15 cellular contexts compared by ENCODE assay signal in the genomic region with DNA sequence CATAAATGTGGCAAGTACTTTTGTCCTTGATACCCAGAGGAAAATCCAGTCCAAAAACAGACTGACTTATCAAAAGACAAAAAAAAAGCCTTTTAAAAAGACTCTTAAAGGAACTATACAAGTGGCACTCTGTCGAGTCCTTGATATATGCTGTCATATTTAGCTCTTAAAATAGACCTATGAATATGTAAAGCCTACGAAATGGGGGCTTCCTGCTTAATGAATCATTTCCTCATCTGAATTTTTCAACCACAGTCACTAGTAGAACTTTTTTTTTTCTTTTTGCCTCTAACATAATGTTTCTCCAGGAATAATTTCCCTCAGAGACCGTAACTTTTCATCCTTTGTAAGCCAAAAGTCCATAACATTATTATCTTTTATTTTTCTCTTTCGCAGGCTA.
DNase-seq lines count a peak whose midpoint lies in the region; ATAC-seq and TF ChIP-seq lines count a peak whose summit lies in the region.
"Had no signal": no experiment of that assay in that cellular context is flagged by ENCODE, and none has a peak within 500 bp of the region (broad histone marks: within the 10 kb centered on the region; RNA-seq: fewer than 3 reads in every experiment).

No MANE protein-coding gene starts in this region.

- TF ChIP-seq CTCF in cardiac fibroblast (IDR thresholded peaks at IDR 0.05; ENCODE audit: low read depth, low read length) (no peak), spleen (IDR thresholded peaks at IDR 0.05 in 8 of 11, conservative IDR thresholded peaks at IDR 0.05 in 3 of 11) (no peak), type B pancreatic cell (conservative IDR thresholded peaks at IDR 0.05) (no peak), adrenal gland (IDR thresholded peaks at IDR 0.05) (no peak)

- no peaks in the 10 kb centered on the region for H3K36me3 ChIP-seq in spleen
- no peaks in the 10 kb centered on the region for H3K36me3 ChIP-seq in H7 (replicated peaks; ENCODE audit: control insufficient read depth, insufficient read depth, low read length)
- no peaks in the 10 kb centered on the region for H3K36me3 ChIP-seq in adrenal gland (replicated peaks in 1 of 2)
- H3K36me3 ChIP-seq: right atrium auricular region had no signal

- 36 to 41% (median 38%) methylated on average over 4 of the region's 4 CpGs for WGBS in spleen, 5 donors
- 47 to 53% (median 51%) methylated on average over 4 of the region's 4 CpGs for WGBS in adrenal gland, 4 donors

- H3K9me3 ChIP-seq in spleen: no peaks in the 10 kb centered on the region
- H3K9me3 ChIP-seq in adrenal gland (replicated peaks in 1 of 3): no peaks in the 10 kb centered on the region
- H3K9me3 ChIP-seq: right atrium auricular region had no signal

- peak overlapping the region in 6 of 8 donors; percentile 16 to 69 (median 24) for H3K27ac ChIP-seq in spleen
- H3K27ac ChIP-seq in adrenal gland: no peak overlapping the region
- H3K27ac ChIP-seq: 22Rv1, right atrium auricular region had no signal

- H3K27me3 ChIP-seq in spleen (replicated peaks in 1 of 7): no peaks in the 10 kb centered on the region
- no peaks in the 10 kb centered on the region for H3K27me3 ChIP-seq in H7 (ENCODE audit: control insufficient read depth, insufficient read depth, low read length)
- no peaks in the 10 kb centered on the region for H3K27me3 ChIP-seq in adrenal gland
- H3K27me3 ChIP-seq: right atrium auricular region had no signal

- peak; percentile 58 to 69 for ATAC-seq in activated CD4-positive, CD25-positive, alpha-beta regulatory T cell treated with anti-CD3 and anti-CD28 coated beads, Interleukin-2, amount 50 U/mL, for 24 hours
- ATAC-seq: activated T-helper 17 cell treated with anti-CD3 and anti-CD28 coated beads, Interleukin-2, amount 50 U/mL, for 72 hours had no signal

- H3K4me1 Mint-ChIP-seq in type B pancreatic cell (ENCODE audit: unreplicated experiment): peaks cover 3% of the 10 kb centered on the region
- H3K4me1 Mint-ChIP-seq: activated T-helper 17 cell treated with anti-CD3 and anti-CD28 coated beads, Interleukin-2, amount 50 U/mL, for 72 hours had no signal

- DNase-seq in activated CD4-positive, CD25-positive, alpha-beta regulatory T cell (lab: John Stamatoyannopoulos, UW): no peak
- DNase-seq in LHCN-M2 (ENCODE audit: low read depth): peak; percentile 50
- peak; percentile 52 to 88 for DNase-seq in cardiac fibroblast (ENCODE audit: low read depth in 2 of 2)
- no peak for DNase-seq in spleen
- DNase-seq in type B pancreatic cell (ENCODE audit: extremely low spot score, unreplicated experiment): no peak
- no peak for DNase-seq in H7
- no peak for DNase-seq in adrenal gland
- DNase-seq: hippocampal formation, midbrain, NCI-H2029 treated with DMSO at 0.1 percent for 48 hours, SHP77 had no signal

- no peaks in the 10 kb centered on the region for H3K36me3 Mint-ChIP-seq in type B pancreatic cell

- TF ChIP-seq POLR2A in spleen (IDR thresholded peaks at IDR 0.05): no peak
- no peak for TF ChIP-seq POLR2A in adrenal gland (IDR thresholded peaks at IDR 0.05)

- no peaks in the 10 kb centered on the region for H3K27me3 Mint-ChIP-seq in type B pancreatic cell

- no peaks in the 10 kb centered on the region for H3K9me3 Mint-ChIP-seq in type B pancreatic cell
- H3K9me3 Mint-ChIP-seq: activated T-helper 17 cell treated with anti-CD3 and anti-CD28 coated beads, Interleukin-2, amount 50 U/mL, for 72 hours had no signal

- H3K4me3 Mint-ChIP-seq in type B pancreatic cell: no peak overlapping the region
- H3K4me3 Mint-ChIP-seq: activated T-helper 17 cell treated with anti-CD3 and anti-CD28 coated beads, Interleukin-2, amount 50 U/mL, for 72 hours had no signal

- H3K4me1 ChIP-seq in spleen (peaks cover 0 to 12% (median 2%) of the 10 kb centered on the region in 6 donors), adrenal gland (replicated peaks in 1 of 2) (peaks cover 0 to 8% of the 10 kb centered on the region in 2 donors)
- H3K4me1 ChIP-seq: right atrium auricular region had no signal

- H3K27ac Mint-ChIP-seq in type B pancreatic cell: no peak overlapping the region
- H3K27ac Mint-ChIP-seq: activated T-helper 17 cell treated with anti-CD3 and anti-CD28 coated beads, Interleukin-2, amount 50 U/mL, for 72 hours had no signal

- H3K4me3 ChIP-seq in cardiac fibroblast (replicated peaks in 1 of 2; ENCODE audit: low read depth in 2 of 2, low read length in 2 of 2) (no peak overlapping the region), spleen (no peak overlapping the region), H7 (ENCODE audit: insufficient read depth, low read depth, low read length) (no peak overlapping the region), adrenal gland (no peak overlapping the region)
- H3K4me3 ChIP-seq: right atrium auricular region had no signal

- intact Hi-C loops in spleen (cut with DNase I; ENCODE audit: low total_unique reads) (no loop called here), adrenal gland (cut with DNase I) (no loop called here)

Comparison
In these comparisons a context has a peak if more than half of its experiments do, and no peak if none do; other contexts are left out.
1. DNase-seq: peak in LHCN-M2 (single experiment) and cardiac fibroblast (2 of 2); none in activated CD4-positive, CD25-positive, alpha-beta regulatory T cell (0 of 4), spleen (single experiment), type B pancreatic cell (single experiment), H7 (single experiment) and adrenal gland (0 of 7).
2. H3K27ac ChIP-seq: peak in spleen (6 of 8); none in adrenal gland (0 of 5).